ENCODE assay signal across 1 cellular context in genomic region chr13:109719962-109720646, GRCh38.
TF ChIP-seq lines count a peak whose summit lies in the region.

No MANE protein-coding gene starts in this region.

TF ChIP-seq in K562, 482 proteins besides CTCF, POLR2A, EP300 and RAD21 (continued from another document and continues in another):
- TF ChIP-seq ARID3A (IDR thresholded peaks at IDR 0.05; ENCODE audit: borderline replicate concordance, low read depth, low read length) = no peak
- TF ChIP-seq CHD1 (IDR thresholded peaks at IDR 0.05; ENCODE audit: low read length) = no peak
- no peak for TF ChIP-seq NFE2 (IDR thresholded peaks at IDR 0.05; ENCODE audit: low read depth)
- no peak for TF ChIP-seq DEAF1 (CRISPR knock-in tag; IDR thresholded peaks at IDR 0.05)
- no peak for TF ChIP-seq ARID2 (IDR thresholded peaks at IDR 0.05)
- TF ChIP-seq STAT5A (IDR thresholded peaks at IDR 0.05; ENCODE audit: borderline replicate concordance, low read length) = peak; percentile 11; the same call in 1 of the 2 replicates
- TF ChIP-seq NFATC3 (IDR thresholded peaks at IDR 0.05) = no peak
- TF ChIP-seq ZNF668 (CRISPR knock-in tag; IDR thresholded peaks at IDR 0.05) = no peak
- TF ChIP-seq THRAP3 (IDR thresholded peaks at IDR 0.05; ENCODE audit: borderline replicate concordance) = no peak
- TF ChIP-seq ZNF444 (CRISPR knock-in tag; IDR thresholded peaks at IDR 0.05) = no peak
- no peak for TF ChIP-seq PTBP1 (IDR thresholded peaks at IDR 0.05; ENCODE audit: low read depth, low read length)
- TF ChIP-seq BRCA1 (IDR thresholded peaks at IDR 0.05) = no peak
- TF ChIP-seq BRCA1 (CRISPR knock-in tag; IDR thresholded peaks at IDR 0.05) = no peak
- TF ChIP-seq LEF1 (IDR thresholded peaks at IDR 0.05) = no peak
- 0 out of 4 replicates have a peak, but pooled peaks of 1 of the 2 experiments have one; percentile 28 for TF ChIP-seq TRIM24 (IDR thresholded peaks at IDR 0.05)
- TF ChIP-seq ZKSCAN8 (CRISPR knock-in tag; IDR thresholded peaks at IDR 0.05) = no peak
- TF ChIP-seq NR2F6 (CRISPR knock-in tag; IDR thresholded peaks at IDR 0.05) = no peak
- TF ChIP-seq ZHX1 (conservative IDR thresholded peaks at IDR 0.05; ENCODE audit: low read length) = no peak
- TF ChIP-seq, protein P1, sequence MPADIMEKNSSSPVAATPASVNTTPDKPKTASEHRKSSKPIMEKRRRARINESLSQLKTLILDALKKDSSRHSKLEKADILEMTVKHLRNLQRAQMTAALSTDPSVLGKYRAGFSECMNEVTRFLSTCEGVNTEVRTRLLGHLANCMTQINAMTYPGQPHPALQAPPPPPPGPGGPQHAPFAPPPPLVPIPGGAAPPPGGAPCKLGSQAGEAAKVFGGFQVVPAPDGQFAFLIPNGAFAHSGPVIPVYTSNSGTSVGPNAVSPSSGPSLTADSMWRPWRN (IDR thresholded peaks at IDR 0.05; ENCODE audit: low read depth) = no peak
- TF ChIP-seq BRF1 (IDR thresholded peaks at IDR 0.05; ENCODE audit: borderline replicate concordance, extremely low read depth, insufficient read length) = no peak
- no peak for TF ChIP-seq GTF2E2 (tag; IDR thresholded peaks at IDR 0.05)
- TF ChIP-seq TBL1XR1 (IDR thresholded peaks at IDR 0.05; ENCODE audit: low read length in 2 of 2) = 0 out of 4 replicates have a peak, but pooled peaks of 1 of the 2 experiments have one; percentile 21
- no peak for TF ChIP-seq KLF10 (CRISPR knock-in tag; IDR thresholded peaks at IDR 0.05)
- TF ChIP-seq, protein P2, sequence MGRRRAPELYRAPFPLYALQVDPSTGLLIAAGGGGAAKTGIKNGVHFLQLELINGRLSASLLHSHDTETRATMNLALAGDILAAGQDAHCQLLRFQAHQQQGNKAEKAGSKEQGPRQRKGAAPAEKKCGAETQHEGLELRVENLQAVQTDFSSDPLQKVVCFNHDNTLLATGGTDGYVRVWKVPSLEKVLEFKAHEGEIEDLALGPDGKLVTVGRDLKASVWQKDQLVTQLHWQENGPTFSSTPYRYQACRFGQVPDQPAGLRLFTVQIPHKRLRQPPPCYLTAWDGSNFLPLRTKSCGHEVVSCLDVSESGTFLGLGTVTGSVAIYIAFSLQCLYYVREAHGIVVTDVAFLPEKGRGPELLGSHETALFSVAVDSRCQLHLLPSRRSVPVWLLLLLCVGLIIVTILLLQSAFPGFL (CRISPR knock-in tag; IDR thresholded peaks at IDR 0.05) = no peak
- no peak for TF ChIP-seq ZFP91 (CRISPR knock-in tag; IDR thresholded peaks at IDR 0.05)
- TF ChIP-seq WHSC1 (IDR thresholded peaks at IDR 0.05; ENCODE audit: low read length) = no peak
- TF ChIP-seq MCM5 (IDR thresholded peaks at IDR 0.05; ENCODE audit: low read depth) = no peak
- no peak for TF ChIP-seq ZNF232 (CRISPR knock-in tag; IDR thresholded peaks at IDR 0.05)
- no peak for TF ChIP-seq DDX20 (tag; IDR thresholded peaks at IDR 0.05; ENCODE audit: low read depth)
- no peak for TF ChIP-seq MXI1 (IDR thresholded peaks at IDR 0.05; ENCODE audit: low read depth, low read length)
- peak; percentile 42 for TF ChIP-seq FOSL1 (tag; conservative IDR thresholded peaks at IDR 0.05)
- TF ChIP-seq CBFA2T2 (conservative IDR thresholded peaks at IDR 0.05) = peak; percentile 41
- TF ChIP-seq ZNF445 (CRISPR knock-in tag; IDR thresholded peaks at IDR 0.05; ENCODE audit: low read depth) = no peak
- TF ChIP-seq ELF1 (tag; IDR thresholded peaks at IDR 0.05) = no peak
- TF ChIP-seq PCBP1 (IDR thresholded peaks at IDR 0.05; ENCODE audit: low read depth, low read length, poor library complexity, severe bottlenecking) = no peak
- peak; percentile 90 for TF ChIP-seq EHMT2 (IDR thresholded peaks at IDR 0.05)
- TF ChIP-seq EP400 (IDR thresholded peaks at IDR 0.05) = no peak
- no peak for TF ChIP-seq THRA (IDR thresholded peaks at IDR 0.05)
- TF ChIP-seq SMAD3 (CRISPR knock-in tag; conservative IDR thresholded peaks at IDR 0.05) = no peak
- TF ChIP-seq, protein P3, sequence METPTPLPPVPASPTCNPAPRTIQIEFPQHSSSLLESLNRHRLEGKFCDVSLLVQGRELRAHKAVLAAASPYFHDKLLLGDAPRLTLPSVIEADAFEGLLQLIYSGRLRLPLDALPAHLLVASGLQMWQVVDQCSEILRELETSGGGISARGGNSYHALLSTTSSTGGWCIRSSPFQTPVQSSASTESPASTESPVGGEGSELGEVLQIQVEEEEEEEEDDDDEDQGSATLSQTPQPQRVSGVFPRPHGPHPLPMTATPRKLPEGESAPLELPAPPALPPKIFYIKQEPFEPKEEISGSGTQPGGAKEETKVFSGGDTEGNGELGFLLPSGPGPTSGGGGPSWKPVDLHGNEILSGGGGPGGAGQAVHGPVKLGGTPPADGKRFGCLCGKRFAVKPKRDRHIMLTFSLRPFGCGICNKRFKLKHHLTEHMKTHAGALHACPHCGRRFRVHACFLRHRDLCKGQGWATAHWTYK (CRISPR knock-in tag; IDR thresholded peaks at IDR 0.05) = 0 out of 2 replicates have a peak, but pooled peaks have one; percentile 20
- no peak for TF ChIP-seq TCFL5 (CRISPR knock-in tag; conservative IDR thresholded peaks at IDR 0.05)
- no peak for TF ChIP-seq RBFOX2 (IDR thresholded peaks at IDR 0.05; ENCODE audit: low read depth, low read length)
- TF ChIP-seq ZNF124 (CRISPR knock-in tag; IDR thresholded peaks at IDR 0.05) = no peak
- TF ChIP-seq SAFB2 (IDR thresholded peaks at IDR 0.05; ENCODE audit: borderline replicate concordance, low read depth, low read length, severe bottlenecking) = no peak
- TF ChIP-seq SRSF7 (optimal IDR thresholded peaks at IDR 0.05; ENCODE audit: low read depth, low read length) = no peak
- TF ChIP-seq MAFG (tag; conservative IDR thresholded peaks at IDR 0.05) = no peak
- TF ChIP-seq BCL6 (CRISPR knock-in tag; IDR thresholded peaks at IDR 0.05) = no peak
- no peak for TF ChIP-seq NELFE (IDR thresholded peaks at IDR 0.05; ENCODE audit: insufficient read depth, insufficient read length)
- no peak for TF ChIP-seq ZNF407 (IDR thresholded peaks at IDR 0.05; ENCODE audit: low read depth)
- no peak for TF ChIP-seq CCNT2 (IDR thresholded peaks at IDR 0.05; ENCODE audit: borderline replicate concordance, extremely low read depth, insufficient read length, low read depth, low read length)
